9 cellular contexts compared by ENCODE assay signal in genomic region chr7:6436385-6436685, GRCh38. TPM values are rescaled to one million over a fixed set of nuclear protein-coding genes. Genes with fewer than 3 reads are reported as not detected.
DNase-seq lines count a peak whose midpoint lies in the region; ATAC-seq and TF ChIP-seq lines count a peak whose summit lies in the region.
"Had no signal": no experiment of that assay in that cellular context is flagged by ENCODE, and none has a peak within 500 bp of the region (broad histone marks: within the 10 kb centered on the region; RNA-seq: fewer than 3 reads in every experiment).

No MANE protein-coding gene starts in this region.

- no peaks in the 10 kb centered on the region for H3K27me3 ChIP-seq in GM06990 (replicated peaks; ENCODE audit: control insufficient read depth, insufficient read depth, low read length)
- H3K27me3 ChIP-seq in neural progenitor cell, result no peaks in the 10 kb centered on the region

- H3F3A ChIP-seq in neural progenitor cell (ENCODE audit: low read depth), result peaks cover 9% of the 10 kb centered on the region

- no peak overlapping the region; the same call in 1 of the 2 replicates for H3K4me3 ChIP-seq in GM06990 (replicated peaks; ENCODE audit: low read depth, low read length)
- H3K4me3 ChIP-seq in neural progenitor cell, result no peak overlapping the region
- H3K4me3 ChIP-seq: lung had no signal

- peaks cover 4% of the 10 kb centered on the region for H3K4me1 Mint-ChIP-seq in neural progenitor cell

- H3K36me3 Mint-ChIP-seq in neural progenitor cell, result peaks cover 25% of the 10 kb centered on the region

- no peak overlapping the region for H3K27ac Mint-ChIP-seq in neural progenitor cell

- H3K9me3 Mint-ChIP-seq in neural progenitor cell, result no peaks in the 10 kb centered on the region

- no peaks in the 10 kb centered on the region for H3K4me1 ChIP-seq in neural progenitor cell

- H4K20me1 ChIP-seq in neural progenitor cell (ENCODE audit: low read depth), result peaks cover 18% of the 10 kb centered on the region

- peaks cover 2% of the 10 kb centered on the region for H3K36me3 ChIP-seq in GM06990 (ENCODE audit: control insufficient read depth, insufficient read depth, low read length)
- no peaks in the 10 kb centered on the region for H3K36me3 ChIP-seq in neural progenitor cell

- H3K9me3 ChIP-seq in neural progenitor cell (ENCODE audit: low read depth), result no peaks in the 10 kb centered on the region

- no peak for ATAC-seq in HG02981 (IDR thresholded peaks at IDR 0.05; ENCODE audit: unreplicated experiment)
- no peak for ATAC-seq in GM18511 (IDR thresholded peaks at IDR 0.05; ENCODE audit: unreplicated experiment)
- ATAC-seq in HG03571 (IDR thresholded peaks at IDR 0.05; ENCODE audit: unreplicated experiment), result no peak

- DNase-seq in GM06990 (ENCODE audit: extremely low read depth, insufficient read length) (peak; percentile 46), NCI-H524 (lab: John Stamatoyannopoulos, UW) (peak; percentile 50 to 76), anterior cingulate cortex (lab: John Stamatoyannopoulos, UW) (peak in 32 of 58 donors; percentile 11 to 69 (median 36)), neural progenitor cell (ENCODE audit: low spot score) (no peak), amniotic stem cell (lab: John Stamatoyannopoulos, UW) (no peak)

- peak overlapping the region; percentile 33 for H3K27ac ChIP-seq in neural progenitor cell

- no peak overlapping the region for H2AFZ ChIP-seq in neural progenitor cell (replicated peaks)

- H3K79me2 ChIP-seq in neural progenitor cell (ENCODE audit: low read depth), result peaks cover 58% of the 10 kb centered on the region

- no peak overlapping the region for H3K4me3 Mint-ChIP-seq in neural progenitor cell

- no peak overlapping the region for H3K4me2 ChIP-seq in neural progenitor cell

- peaks cover 7% of the 10 kb centered on the region for H3K27me3 Mint-ChIP-seq in neural progenitor cell (ENCODE audit: insufficient read depth, low read depth)

- no peak overlapping the region for H3K9ac ChIP-seq in neural progenitor cell

- TF ChIP-seq CTCF in GM06990 (IDR thresholded peaks at IDR 0.05; ENCODE audit: insufficient read depth, low read length, poor library complexity, severe bottlenecking), result no peak
- no peak for TF ChIP-seq CTCF in neural progenitor cell (IDR thresholded peaks at IDR 0.05)

RNA-seq across cellular contexts. Expression of gene DAGLB, which starts 11.4 kb away (rescaled TPM):
- 28.0 and 36.1 TPM in 2 replicates for total RNA-seq in neural progenitor cell (ENCODE audit: low replicate concordance)

RNA-seq across cellular contexts. Expression of gene KDELR2, which starts 47.6 kb away (rescaled TPM):
- 73.4 and 87.6 TPM in 2 replicates for total RNA-seq in neural progenitor cell (ENCODE audit: low replicate concordance)

Comparison
In these comparisons a context has a peak if more than half of its experiments do, and no peak if none do; other contexts are left out.
1. DNase-seq: peak in GM06990 (single experiment), NCI-H524 (2 of 2) and anterior cingulate cortex (32 of 58); none in neural progenitor cell (single experiment) and amniotic stem cell (single experiment).